8 cellular contexts compared by ENCODE assay signal in genomic region chr3:71658131-71658530, GRCh38.
DNase-seq lines count a peak whose midpoint lies in the region; TF ChIP-seq lines count a peak whose summit lies in the region.

No MANE protein-coding gene starts in this region.

- H3K4me1 ChIP-seq in ascending aorta (peaks cover 0 to 9% of the 10 kb centered on the region in 2 donors), testis (no peaks in the 10 kb centered on the region), MM.1S (ENCODE audit: low read length) (no peaks in the 10 kb centered on the region)

- H3K36me3 ChIP-seq in ascending aorta (no peaks in the 10 kb centered on the region), testis (ENCODE audit: low read depth, missing control alignments) (no peaks in the 10 kb centered on the region), MM.1S (replicated peaks; ENCODE audit: insufficient read depth, low read length) (no peaks in the 10 kb centered on the region)

- H3K27ac ChIP-seq in ascending aorta (peak overlapping the region; percentile 36 to 59), testis (no peak overlapping the region), MM.1S (ENCODE audit: low read length) (no peak overlapping the region)

- H3K79me2 ChIP-seq in MM.1S (ENCODE audit: low read length): no peaks in the 10 kb centered on the region

- DNase-seq in NCI-H146 (lab: John Stamatoyannopoulos, UW): peak; percentile 8
- no peak for DNase-seq in NCI-H146 treated with DMSO at 0.1 percent for 48 hours (lab: John Stamatoyannopoulos, UW; ENCODE audit: unreplicated experiment)
- peak; percentile 64 to 94 for DNase-seq in ascending aorta (ENCODE audit: low spot score in 2 of 2)
- DNase-seq in hepatic stellate cell (ENCODE audit: low spot score): peak; percentile 13
- peak; percentile 61 for DNase-seq in testis
- DNase-seq in HT-29 (ENCODE audit: low spot score): no peak
- no peak for DNase-seq in activated CD8-positive, alpha-beta memory T cell treated with anti-CD3 and anti-CD28 coated beads for 24 hours
- DNase-seq in MM.1S: no peak

- H3K4me2 ChIP-seq in MM.1S (ENCODE audit: low read depth, low read length): no peak overlapping the region

- no peak overlapping the region for H2AFZ ChIP-seq in MM.1S (ENCODE audit: low read length)

- no peaks in the 10 kb centered on the region; the same call in 1 of the 2 replicates for H4K20me1 ChIP-seq in MM.1S (ENCODE audit: insufficient read depth, low read length)

- WGBS in testis, 2 donors: 56 to 74% methylated on average over 7 of the region's 7 CpGs

- TF ChIP-seq CTCF in ascending aorta (IDR thresholded peaks at IDR 0.05) (no peak), testis (IDR thresholded peaks at IDR 0.05) (no peak), MM.1S (IDR thresholded peaks at IDR 0.05; ENCODE audit: low read length) (no peak)

- H3K4me3 ChIP-seq in ascending aorta (peak overlapping the region; percentile 0 to 9), testis (no peak overlapping the region), MM.1S (ENCODE audit: low read length) (no peak overlapping the region)

- H3K9me3 ChIP-seq in ascending aorta (no peaks in the 10 kb centered on the region), testis (no peaks in the 10 kb centered on the region), MM.1S (replicated peaks; ENCODE audit: insufficient read depth, low read length) (no peaks in the 10 kb centered on the region)

- H3K27me3 ChIP-seq in ascending aorta: no peaks in the 10 kb centered on the region
- no peaks in the 10 kb centered on the region for H3K27me3 ChIP-seq in testis
- no peaks in the 10 kb centered on the region for H3K27me3 ChIP-seq in MM.1S (replicated peaks; ENCODE audit: insufficient read depth, low read length)

- no peak overlapping the region for H3K9ac ChIP-seq in MM.1S (ENCODE audit: low read length)

- intact Hi-C loops in ascending aorta (cut with DNase I) (loop anchor here (5.0 kb wide), 1 partner anchor 1581 kb away; no protein-coding TSS in a partner anchor), testis (cut with DNase I; ENCODE audit: low total_unique reads) (no loop called here)

- H3K9me2 ChIP-seq in MM.1S (replicated peaks; ENCODE audit: insufficient read depth, low read length): no peaks in the 10 kb centered on the region

- H3F3A ChIP-seq in MM.1S (ENCODE audit: insufficient read depth, low read length): no peaks in the 10 kb centered on the region

- TF ChIP-seq POLR2A in testis (IDR thresholded peaks at IDR 0.05): no peak

Comparison
In these comparisons a context has a peak if more than half of its experiments do, and no peak if none do; other contexts are left out.
1. DNase-seq: peak in NCI-H146 (single experiment), ascending aorta (2 of 2), hepatic stellate cell (single experiment) and testis (single experiment); none in NCI-H146 treated with DMSO at 0.1 percent for 48 hours (single experiment), HT-29 (single experiment), activated CD8-positive, alpha-beta memory T cell treated with anti-CD3 and anti-CD28 coated beads for 24 hours (single experiment) and MM.1S (single experiment).
2. H3K27ac ChIP-seq: peak in ascending aorta (2 of 2); none in testis (0 of 2) and MM.1S (single experiment).
3. H3K4me3 ChIP-seq: peak in ascending aorta (2 of 2); none in testis (0 of 2) and MM.1S (single experiment).